8 cellular contexts compared by ENCODE assay signal in the genomic region with DNA sequence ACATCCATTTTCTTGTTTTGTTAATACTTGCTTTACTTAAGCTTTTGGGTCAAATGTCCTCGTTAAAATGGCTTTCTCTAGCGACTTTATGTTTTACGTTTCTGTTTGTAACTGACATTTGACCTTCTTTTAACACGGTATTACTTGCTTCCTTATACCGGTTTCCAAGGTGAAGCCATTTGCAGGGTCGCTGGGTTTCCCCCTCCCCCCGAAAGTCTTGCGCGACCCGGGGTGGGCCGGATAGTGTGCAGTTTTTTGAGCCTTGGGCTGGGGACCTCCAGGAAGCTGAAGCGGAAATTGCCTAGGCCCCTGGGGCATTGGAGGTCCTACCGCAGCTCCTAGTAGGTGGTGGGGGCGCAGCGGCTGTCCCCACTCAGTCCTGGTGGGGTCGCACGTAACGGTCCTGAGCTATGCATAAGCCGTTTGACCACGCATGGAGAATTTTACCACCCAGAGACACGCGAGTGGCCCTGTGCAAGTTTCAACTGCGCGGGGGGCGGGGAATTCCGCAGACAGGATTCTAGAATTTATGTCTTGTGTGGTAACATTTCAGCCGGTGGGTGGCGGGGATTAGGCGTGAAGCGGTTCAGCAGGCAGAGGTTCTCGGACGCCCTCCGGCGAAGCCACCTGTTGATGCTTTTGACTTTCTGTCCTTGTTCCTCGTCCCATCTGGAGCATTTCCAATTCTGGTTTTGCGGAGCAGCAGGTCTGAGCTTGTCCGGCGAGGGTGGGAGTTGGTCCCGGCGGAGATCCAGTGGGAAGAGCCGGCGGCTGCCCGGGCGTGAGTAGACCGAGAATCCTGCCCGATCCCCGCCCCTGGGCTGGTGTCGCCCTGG. TPM values are rescaled to one million over a fixed set of nuclear protein-coding genes. Genes with fewer than 3 reads are reported as not detected.
DNase-seq lines count a peak whose midpoint lies in the region; ATAC-seq and TF ChIP-seq lines count a peak whose summit lies in the region.

No MANE protein-coding gene starts in this region.

- H2AFZ ChIP-seq in IMR-90 (replicated peaks; ENCODE audit: low read length, poor library complexity): peak overlapping the region; percentile 83
- peak overlapping the region; percentile 64 for H2AFZ ChIP-seq in parathyroid adenoma

- H3K23ac ChIP-seq in IMR-90 (ENCODE audit: low read depth, low read length): peak overlapping the region; percentile 96; the same call in 1 of the 2 replicates

- dilution Hi-C loops in IMR-90 (cut with HindIII; ENCODE audit: low sequenced_read_pairs, unreplicated experiment): no loop called here

- peak overlapping the region; percentile 80 to 86 for H4K8ac ChIP-seq in IMR-90 (ENCODE audit: low read depth in 2 of 2, low read length in 2 of 2)

- H3K18ac ChIP-seq in IMR-90 (ENCODE audit: low read depth, low read length): peak overlapping the region; percentile 38

- H3K36me3 ChIP-seq in IMR-90 (ENCODE audit: control insufficient read depth, insufficient read depth, low read length) (no peaks in the 10 kb centered on the region), parathyroid adenoma (ENCODE audit: control insufficient read depth, insufficient read depth, low read length) (no peaks in the 10 kb centered on the region), upper lobe of left lung (peaks cover 0 to 16% (median 0%) of the 10 kb centered on the region in 4 donors)

- H3K4ac ChIP-seq in IMR-90 (ENCODE audit: low read depth, low read length): peak overlapping the region; percentile 98

- H3K4me1 ChIP-seq in IMR-90 (ENCODE audit: control insufficient read depth, insufficient read depth, low read length) (peaks cover 4% of the 10 kb centered on the region), parathyroid adenoma (no peaks in the 10 kb centered on the region), upper lobe of left lung (peaks cover 27 to 44% (median 42%) of the 10 kb centered on the region in 4 donors)

- intact Hi-C loops in IMR-90 (cut with micrococcal nuclease): loop anchor here (1.0 to 5.0 kb wide), 2 partner anchors 8 to 46 kb away; a partner anchor contains a TSS
- intact Hi-C loops in head of caudate nucleus (cut with DNase I): loop anchor here (5.0 kb wide), 1 partner anchor 39 kb away; no protein-coding TSS in a partner anchor

- H3K56ac ChIP-seq in IMR-90 (ENCODE audit: extremely low read depth, insufficient read depth, low read length): peak overlapping the region; percentile 87

- H3K27me3 ChIP-seq in IMR-90 (ENCODE audit: control insufficient read depth, insufficient read depth, low read length) (no peaks in the 10 kb centered on the region), parathyroid adenoma (ENCODE audit: control insufficient read depth, insufficient read depth, low read length) (no peaks in the 10 kb centered on the region), upper lobe of left lung (no peaks in the 10 kb centered on the region)

- peak in 2 of 4 donors; percentile 39 to 49 for TF ChIP-seq EP300 in upper lobe of left lung (IDR thresholded peaks at IDR 0.05)

- H2BK15ac ChIP-seq in IMR-90 (ENCODE audit: low read depth, low read length): peak overlapping the region; percentile 91; the same call in 2 of the 3 replicates

- CTCF ChIA-PET in IMR-90 (lab: Yijun Ruan, JAX): interaction anchor here (0.7 to 1.9 kb wide), 6 partner anchors 10 to 144 kb away, joined by 3 to 7 read pairs (median 3); no protein-coding TSS in a partner anchor

- H3K79me2 ChIP-seq in parathyroid adenoma: peaks cover 8% of the 10 kb centered on the region

- DNase-seq in Daoy (ENCODE audit: low read depth): peak; percentile 83
- DNase-seq in IMR-90: peak; percentile 78
- peak; percentile 79 for DNase-seq in SK-MEL-5 (ENCODE audit: low read depth, low spot score)
- peak; percentile 89 for DNase-seq in activated naive CD4-positive, alpha-beta T cell treated with anti-CD3 and anti-CD28 coated beads, Interleukin-2, amount 50 U/mL, for 16 hours
- peak; percentile 71 to 93 (median 81) for DNase-seq in head of caudate nucleus
- DNase-seq in upper lobe of left lung: peak; percentile 88 to 92

- POLR2A ChIA-PET in IMR-90 (lab: Charles Lee; ENCODE audit: unreplicated experiment): interaction anchor here (0.6 to 0.9 kb wide), 2 partner anchors 10 to 14 kb away, joined by 3 read pairs; no protein-coding TSS in a partner anchor

- H2BK20ac ChIP-seq in IMR-90 (ENCODE audit: low read depth, low read length): peak overlapping the region; percentile 69

- 9% methylated on average over 20 of the region's 48 CpGs; no CpG with 5 or more reads in 1 of the 2 experiments for WGBS in IMR-90 (ENCODE audit: extremely low coverage in 2 of 2, insufficient read length in 1 of 2), 2 experiments
- 1% methylated on average over 38 to 48 of the region's 48 CpGs for WGBS in upper lobe of left lung, 2 donors

- ATAC-seq in GM21528 (IDR thresholded peaks at IDR 0.05; ENCODE audit: low FRiP score, unreplicated experiment): peak; percentile 49
- ATAC-seq in IMR-90 (ENCODE audit: low read depth): peak; percentile 35
- peak; percentile 65 to 76 for ATAC-seq in upper lobe of left lung (ENCODE audit: low FRiP score in 2 of 2)

- peak overlapping the region; percentile 96 for H3K14ac ChIP-seq in IMR-90 (replicated peaks; ENCODE audit: low read depth, low read length)

- TF ChIP-seq CTCF in IMR-90 (conservative IDR thresholded peaks at IDR 0.05; ENCODE audit: low read depth, low read length): peak; percentile 56
- peak; percentile 35 for TF ChIP-seq CTCF in parathyroid adenoma (IDR thresholded peaks at IDR 0.05)
- TF ChIP-seq CTCF in upper lobe of left lung (IDR thresholded peaks at IDR 0.05): peak; percentile 26 to 63 (median 47)

- H2BK120ac ChIP-seq in IMR-90 (ENCODE audit: low read depth, low read length): peak overlapping the region; percentile 79

- H3K4me2 ChIP-seq in IMR-90 (ENCODE audit: low read depth, low read length) (peak overlapping the region; percentile 89), parathyroid adenoma (ENCODE audit: low read length) (peak overlapping the region; percentile 75)

- BruUV-seq in IMR-90 (replicated peaks; lab: Mats Ljungman, UMichigan): no TSS peak

- no peaks in the 10 kb centered on the region for H3K9me3 ChIP-seq in IMR-90 (ENCODE audit: control insufficient read depth, insufficient read depth, low read length)
- H3K9me3 ChIP-seq in parathyroid adenoma (ENCODE audit: control insufficient read depth, low read length): no peaks in the 10 kb centered on the region
- H3K9me3 ChIP-seq in upper lobe of left lung: no peaks in the 10 kb centered on the region

- H3K9ac ChIP-seq in IMR-90 (ENCODE audit: low read depth, low read length) (peak overlapping the region; percentile 78), parathyroid adenoma (no peak overlapping the region)

- in situ Hi-C loops in IMR-90 (cut with MboI; ENCODE audit: low sequenced_read_pairs) (no loop called here), SK-MEL-5 (cut with HindIII; ENCODE audit: low pct_unique_long_range_greater_than_20kb, low sequenced_read_pairs) (no loop called here)

- peak overlapping the region; percentile 98 for H2BK5ac ChIP-seq in IMR-90 (ENCODE audit: low read depth, low read length, poor library complexity, severe bottlenecking)

- peaks cover 18% of the 10 kb centered on the region for H4K20me1 ChIP-seq in IMR-90 (ENCODE audit: insufficient read depth, low read length)

- H4K91ac ChIP-seq in IMR-90 (ENCODE audit: insufficient read depth, low read depth, low read length): peak overlapping the region; percentile 74

- peak overlapping the region; percentile 84 for H2AK5ac ChIP-seq in IMR-90 (ENCODE audit: low read depth, low read length)

- peak overlapping the region; percentile 64 for H3K4me3 ChIP-seq in IMR-90 (ENCODE audit: insufficient read depth, low read depth, low read length)
- peak overlapping the region; percentile 60 for H3K4me3 ChIP-seq in parathyroid adenoma (ENCODE audit: low read depth, low read length)
- H3K4me3 ChIP-seq in upper lobe of left lung: peak overlapping the region; percentile 67 to 90 (median 72)

- peak; percentile 42; the same call in 1 of the 2 replicates for TF ChIP-seq RAD21 in IMR-90 (IDR thresholded peaks at IDR 0.05; ENCODE audit: low read length)

- H3K9me1 ChIP-seq in IMR-90 (ENCODE audit: insufficient read depth, low read length): peaks cover 4% of the 10 kb centered on the region

- H3K27ac ChIP-seq in IMR-90 (ENCODE audit: insufficient read depth, low read length) (peak overlapping the region; percentile 92), parathyroid adenoma (peak overlapping the region; percentile 88), upper lobe of left lung (peak overlapping the region; percentile 99 to 100 (median 100))

- peaks cover 19 to 72% of the 10 kb centered on the region in 2 experiments; a peak in 3 of 4 replicates for H3K79me1 ChIP-seq in IMR-90 (ENCODE audit: low read depth in 1 of 2, low read length in 2 of 2)

- peak overlapping the region; percentile 93 for H2AK9ac ChIP-seq in IMR-90 (replicated peaks; ENCODE audit: low read depth, low read length, poor library complexity)

- no peak for TF ChIP-seq POLR2A in IMR-90 (IDR thresholded peaks at IDR 0.05; ENCODE audit: low read depth, low read length)
- TF ChIP-seq POLR2A in upper lobe of left lung (IDR thresholded peaks at IDR 0.05): peak in 3 of 4 donors; percentile 52 to 88 (median 76)

- peak overlapping the region; percentile 54 for H4K5ac ChIP-seq in IMR-90 (ENCODE audit: low read depth, low read length)

RNA-seq across cellular contexts. Expression of a gene that starts 2.4 kb away (rescaled TPM):
- total RNA-seq in Daoy (2014; rRNA removed; shearing (Covaris generic)): 25.1 and 26.3 TPM in 2 replicates
- total RNA-seq in IMR-90 (2012; rRNA removed) (48.3 and 59.9 TPM in 2 replicates), upper lobe of left lung (1,000 to 10,000 TPM in 1 of 6 donors, 100 to 1,000 TPM in 5; 263 to 1,189 (median 435) TPM)
- 23.8 and 29.2 TPM in 2 replicates for polyA plus RNA-seq in IMR-90 (2012; rRNA removed)
- 8.6 and 21.0 TPM in 2 replicates for polyA plus RNA-seq in IMR-90 (2012; cell fraction: cytosol; rRNA removed)
- polyA plus RNA-seq in IMR-90 (2012; cell fraction: nucleus; rRNA removed; ENCODE audit: low replicate concordance): 32.8 and 76.8 TPM in 2 replicates
- total RNA-seq in SK-MEL-5 (2014; rRNA removed; shearing (Covaris generic)): 35.2 and 38.5 TPM in 2 replicates
- 23.7 and 27.6 TPM in 2 replicates for polyA plus RNA-seq in SK-MEL-5 (2015; cell fraction: cytosol; rRNA removed)
- polyA plus RNA-seq in SK-MEL-5 (2015; cell fraction: nucleus; rRNA removed): 47.4 and 63.3 TPM in 2 replicates

RNA-seq across cellular contexts. Expression of a gene that starts 46.5 kb away (rescaled TPM):
- 180 and 303 TPM in 2 replicates for total RNA-seq in Daoy (2014; rRNA removed; shearing (Covaris generic))
- total RNA-seq in IMR-90 (2012; rRNA removed) (41.0 and 105 TPM in 2 replicates), upper lobe of left lung (10 to 100 TPM; 13.6 to 72.0 (median 52.0) TPM)
- polyA plus RNA-seq in IMR-90 (2012; rRNA removed): 87.0 and 98.7 TPM in 2 replicates
- polyA plus RNA-seq in IMR-90 (2012; cell fraction: cytosol; rRNA removed): 10.7 and 24.8 TPM in 2 replicates
- 1.6 and 15.7 TPM in 2 replicates for polyA plus RNA-seq in IMR-90 (2012; cell fraction: nucleus; rRNA removed; ENCODE audit: low replicate concordance)
- 161 and 184 TPM in 2 replicates for total RNA-seq in SK-MEL-5 (2014; rRNA removed; shearing (Covaris generic))
- 74.2 and 96.5 TPM in 2 replicates for polyA plus RNA-seq in SK-MEL-5 (2015; cell fraction: cytosol; rRNA removed)
- polyA plus RNA-seq in SK-MEL-5 (2015; cell fraction: nucleus; rRNA removed): 9.8 and 17.3 TPM in 2 replicates

RNA-seq across cellular contexts. Expression of a gene that starts 46.9 kb away (rescaled TPM):
- 4.5 and 12.3 TPM in 2 replicates for total RNA-seq in Daoy (2014; rRNA removed; shearing (Covaris generic))
- 9.1 and 10.0 TPM in 2 replicates for total RNA-seq in IMR-90 (2012; rRNA removed)
- polyA plus RNA-seq in IMR-90 (2012; rRNA removed): 1.7 and 2.2 TPM in 2 replicates
- polyA plus RNA-seq in IMR-90 (2012; cell fraction: cytosol; rRNA removed): 0.30 and 0.34 TPM in 2 replicates
- 0.91 and 5.4 TPM in 2 replicates for polyA plus RNA-seq in IMR-90 (2012; cell fraction: nucleus; rRNA removed; ENCODE audit: low replicate concordance)
- 8.7 and 8.8 TPM in 2 replicates for total RNA-seq in SK-MEL-5 (2014; rRNA removed; shearing (Covaris generic))
- polyA plus RNA-seq in SK-MEL-5 (2015; cell fraction: cytosol; rRNA removed): 4.9 and 7.0 TPM in 2 replicates
- polyA plus RNA-seq in SK-MEL-5 (2015; cell fraction: nucleus; rRNA removed): 8.4 and 13.3 TPM in 2 replicates
- total RNA-seq in upper lobe of left lung: 10 to 100 TPM; 15.1 to 39.3 (median 26.8) TPM

Comparison
In these comparisons a context has a peak if more than half of its experiments do, and no peak if none do; other contexts are left out.
1. Peak in every context shown above with its lines: DNase-seq, ATAC-seq, H3K4me3 ChIP-seq and H3K27ac ChIP-seq.